Comparison of ENCODE assay signal across 3 cellular contexts in genomic region chr17:55740515-55741352, GRCh38.
TF ChIP-seq lines count a peak whose summit lies in the region.

No MANE protein-coding gene starts in this region.

TF ChIP-seq in HepG2, 621 proteins besides CTCF, POLR2A, EP300 and RAD21:
- TF ChIP-seq PPARG (CRISPR knock-in tag; conservative IDR thresholded peaks at IDR 0.05) (peak; percentile 49; the same call in 1 of the 2 replicates), IRF1 (CRISPR knock-in tag; IDR thresholded peaks at IDR 0.05; ENCODE audit: low read depth) (no peak)

TF ChIP-seq in H1, 55 proteins besides CTCF, POLR2A, EP300 and RAD21:
- TF ChIP-seq, protein P1, sequence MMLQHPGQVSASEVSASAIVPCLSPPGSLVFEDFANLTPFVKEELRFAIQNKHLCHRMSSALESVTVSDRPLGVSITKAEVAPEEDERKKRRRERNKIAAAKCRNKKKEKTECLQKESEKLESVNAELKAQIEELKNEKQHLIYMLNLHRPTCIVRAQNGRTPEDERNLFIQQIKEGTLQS (IDR thresholded peaks at IDR 0.05; ENCODE audit: insufficient read depth, low read depth, low read length), result no peak
- TF ChIP-seq GABPA (IDR thresholded peaks at IDR 0.05; ENCODE audit: borderline replicate concordance, insufficient read depth, low read length) (no peak), EZH2 (IDR thresholded peaks at IDR 0.05; ENCODE audit: low read depth, low read length, severe bottlenecking) (no peak), RXRA (IDR thresholded peaks at IDR 0.05; ENCODE audit: insufficient read depth, low read depth, low read length) (no peak), CHD1 (IDR thresholded peaks at IDR 0.05; ENCODE audit: low read depth, low read length) (no peak), RFX5 (IDR thresholded peaks at IDR 0.05; ENCODE audit: borderline replicate concordance, low read depth, low read length) (no peak), SIN3A (conservative IDR thresholded peaks at IDR 0.05 in 1 of 2, IDR thresholded peaks at IDR 0.05 in 1 of 2; ENCODE audit: low read depth in 1 of 2, low read length in 2 of 2) (no peak), TBP (IDR thresholded peaks at IDR 0.05; ENCODE audit: low read depth, low read length) (no peak)
- TF ChIP-seq, protein P2, sequence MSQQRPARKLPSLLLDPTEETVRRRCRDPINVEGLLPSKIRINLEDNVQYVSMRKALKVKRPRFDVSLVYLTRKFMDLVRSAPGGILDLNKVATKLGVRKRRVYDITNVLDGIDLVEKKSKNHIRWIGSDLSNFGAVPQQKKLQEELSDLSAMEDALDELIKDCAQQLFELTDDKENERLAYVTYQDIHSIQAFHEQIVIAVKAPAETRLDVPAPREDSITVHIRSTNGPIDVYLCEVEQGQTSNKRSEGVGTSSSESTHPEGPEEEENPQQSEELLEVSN (IDR thresholded peaks at IDR 0.05), result no peak

TF ChIP-seq in SK-N-SH, 30 proteins besides CTCF, POLR2A, EP300 and RAD21:
- no peak for TF ChIP-seq RXRA (IDR thresholded peaks at IDR 0.05; ENCODE audit: borderline replicate concordance, low read depth)
- no peak for TF ChIP-seq FOXJ3 (CRISPR knock-in tag; IDR thresholded peaks at IDR 0.05)
- no peak for TF ChIP-seq TCF12 (IDR thresholded peaks at IDR 0.05)
- no peak for TF ChIP-seq TEAD4 (IDR thresholded peaks at IDR 0.05; ENCODE audit: borderline replicate concordance, insufficient read depth)
- no peak for TF ChIP-seq MEF2A (IDR thresholded peaks at IDR 0.05; ENCODE audit: borderline replicate concordance, low read depth)
- TF ChIP-seq SIN3A (IDR thresholded peaks at IDR 0.05; ENCODE audit: borderline replicate concordance, low read depth, low read length), result no peak
- no peak for TF ChIP-seq POLR2AphosphoS5 (IDR thresholded peaks at IDR 0.05; ENCODE audit: low read depth, low read length)
- TF ChIP-seq FOSL2 (IDR thresholded peaks at IDR 0.05; ENCODE audit: borderline replicate concordance, low read depth), result no peak
- TF ChIP-seq, protein P3, sequence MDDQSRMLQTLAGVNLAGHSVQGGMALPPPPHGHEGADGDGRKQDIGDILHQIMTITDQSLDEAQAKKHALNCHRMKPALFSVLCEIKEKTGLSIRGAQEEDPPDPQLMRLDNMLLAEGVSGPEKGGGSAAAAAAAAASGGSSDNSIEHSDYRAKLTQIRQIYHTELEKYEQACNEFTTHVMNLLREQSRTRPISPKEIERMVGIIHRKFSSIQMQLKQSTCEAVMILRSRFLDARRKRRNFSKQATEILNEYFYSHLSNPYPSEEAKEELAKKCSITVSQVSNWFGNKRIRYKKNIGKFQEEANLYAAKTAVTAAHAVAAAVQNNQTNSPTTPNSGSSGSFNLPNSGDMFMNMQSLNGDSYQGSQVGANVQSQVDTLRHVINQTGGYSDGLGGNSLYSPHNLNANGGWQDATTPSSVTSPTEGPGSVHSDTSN (IDR thresholded peaks at IDR 0.05), result no peak
- TF ChIP-seq JUND (IDR thresholded peaks at IDR 0.05), result no peak
- TF ChIP-seq NRF1 (IDR thresholded peaks at IDR 0.05; ENCODE audit: low read depth, low read length), result no peak
- TF ChIP-seq CHD2 (IDR thresholded peaks at IDR 0.05; ENCODE audit: low read length, partially characterized antibody), result no peak
- no peak for TF ChIP-seq FOXM1 (IDR thresholded peaks at IDR 0.05; ENCODE audit: low read depth)
- no peak for TF ChIP-seq YY1 (IDR thresholded peaks at IDR 0.05; ENCODE audit: low read depth)
- TF ChIP-seq GABPA (IDR thresholded peaks at IDR 0.05; ENCODE audit: low read depth), result no peak
- TF ChIP-seq REST (IDR thresholded peaks at IDR 0.05; ENCODE audit: low read depth, low read length), result no peak
TF ChIP-seq in SK-N-SH: peak in this region for 0.
